In the genomic region with DNA sequence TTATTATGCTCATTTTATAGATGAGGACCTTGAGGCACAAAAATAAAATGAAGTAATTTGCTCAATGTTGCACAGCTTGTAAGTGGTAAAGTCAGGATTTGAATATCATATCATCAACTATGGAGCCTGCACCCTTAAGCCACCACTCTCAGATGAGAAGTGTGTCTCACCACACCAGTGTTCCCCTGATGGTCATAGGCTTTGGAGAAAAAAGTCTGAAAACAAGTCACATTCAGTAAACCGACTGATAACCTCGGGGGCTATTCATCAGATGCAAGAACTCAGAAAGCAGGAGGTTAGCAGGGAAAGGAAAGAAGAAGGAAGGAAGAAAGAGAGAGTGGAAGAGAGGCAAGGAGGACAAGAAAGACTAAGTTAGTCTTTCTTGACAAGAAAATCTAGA, we compare ENCODE assay signal across 25 cellular contexts. TPM values are rescaled to one million over a fixed set of nuclear protein-coding genes. Genes with fewer than 3 reads are reported as not detected.
DNase-seq lines count a peak whose midpoint lies in the region; ATAC-seq and TF ChIP-seq lines count a peak whose summit lies in the region.
"Had no signal": no experiment of that assay in that cellular context is flagged by ENCODE, and none has a peak within 500 bp of the region (broad histone marks: within the 10 kb centered on the region; RNA-seq: fewer than 3 reads in every experiment).

No MANE protein-coding gene starts in this region.

- 0 out of 2 replicates have a peak overlapping the region, but pooled peaks have one; percentile 3 for H3K4me3 ChIP-seq in DOHH2 (ENCODE audit: low read length)
- H3K4me3 ChIP-seq: cardiac muscle cell, heart right ventricle, K562, left ventricle myocardium inferior, skin epidermis had no signal

- peaks cover 57% of the 10 kb centered on the region for H3K4me1 Mint-ChIP-seq in activated T-cell treated with anti-CD3 and anti-CD28 coated beads, Interleukin-2, amount 50 U/mL, for 72 hours (ENCODE audit: low read depth)
- peaks cover 59% of the 10 kb centered on the region for H3K4me1 Mint-ChIP-seq in T-helper 1 cell treated with Interleukin-12 subunit alpha and Interleukin-12 subunit beta and Interleukin-4 antibody, amounts not matched to agents 30 μg/mL and 1 μg/mL, for 36 hours (ENCODE audit: low read depth)
- peaks cover 29 to 30% of the 10 kb centered on the region in 2 donors for H3K4me1 Mint-ChIP-seq in natural killer cell

- peak overlapping the region; percentile 82 for H3K27ac Mint-ChIP-seq in activated T-cell treated with anti-CD3 and anti-CD28 coated beads, Interleukin-2, amount 50 U/mL, for 72 hours
- H3K27ac Mint-ChIP-seq in T-helper 1 cell treated with Interleukin-12 subunit alpha and Interleukin-12 subunit beta and Interleukin-4 antibody, amounts not matched to agents 30 μg/mL and 1 μg/mL, for 36 hours = peak overlapping the region; percentile 90
- peak overlapping the region; percentile 10 to 46 for H3K27ac Mint-ChIP-seq in natural killer cell
- H3K27ac Mint-ChIP-seq: activated CD8-positive, alpha-beta T cell treated with anti-CD3 and anti-CD28 coated beads for 36 hours had no signal

- peaks cover 64% of the 10 kb centered on the region for H3K4me1 ChIP-seq in DOHH2 (ENCODE audit: control insufficient read depth, low read length)

- peaks cover 32% of the 10 kb centered on the region for H3K27me3 Mint-ChIP-seq in activated T-cell treated with anti-CD3 and anti-CD28 coated beads, Interleukin-2, amount 50 U/mL, for 72 hours (ENCODE audit: low read depth)
- H3K27me3 Mint-ChIP-seq in T-helper 1 cell treated with Interleukin-12 subunit alpha and Interleukin-12 subunit beta and Interleukin-4 antibody, amounts not matched to agents 30 μg/mL and 1 μg/mL, for 36 hours (ENCODE audit: low read depth) = peaks cover 14% of the 10 kb centered on the region
- peaks cover 16 to 17% of the 10 kb centered on the region in 2 donors for H3K27me3 Mint-ChIP-seq in natural killer cell (ENCODE audit: low read depth in 2 of 2)

- 0 out of 2 replicates have a peak overlapping the region, but pooled peaks have one; percentile 10 for H3K27ac ChIP-seq in DOHH2 (ENCODE audit: low read depth, low read length)
- H3K27ac ChIP-seq: cardiac muscle cell, dorsolateral prefrontal cortex, left ventricle myocardium inferior, neutrophil had no signal

- TF ChIP-seq CTCF in DOHH2 (IDR thresholded peaks at IDR 0.05; ENCODE audit: low read depth, low read length, poor library complexity, severe bottlenecking) = no peak
- TF ChIP-seq CTCF in natural killer cell (IDR thresholded peaks at IDR 0.05) = no peak

- H3K79me2 ChIP-seq in DOHH2 (ENCODE audit: control insufficient read depth, low read length) = no peaks in the 10 kb centered on the region

- no peaks in the 10 kb centered on the region for H4K20me1 ChIP-seq in DOHH2 (ENCODE audit: control insufficient read depth, insufficient read depth, low read depth, low read length)

- H3K9me3 Mint-ChIP-seq in activated T-cell treated with anti-CD3 and anti-CD28 coated beads, Interleukin-2, amount 50 U/mL, for 72 hours = no peaks in the 10 kb centered on the region
- no peaks in the 10 kb centered on the region for H3K9me3 Mint-ChIP-seq in T-helper 1 cell treated with Interleukin-12 subunit alpha and Interleukin-12 subunit beta and Interleukin-4 antibody, amounts not matched to agents 30 μg/mL and 1 μg/mL, for 36 hours
- H3K9me3 Mint-ChIP-seq in natural killer cell = no peaks in the 10 kb centered on the region
- H3K9me3 Mint-ChIP-seq: activated CD8-positive, alpha-beta T cell treated with anti-CD3 and anti-CD28 coated beads for 36 hours; stimulated activated naive CD8-positive, alpha-beta T cell treated with anti-CD3 and anti-CD28 coated beads, Interleukin-15, amount 100 ng/mL, for 72 hours had no signal

- H3K4me3 Mint-ChIP-seq in activated T-cell treated with anti-CD3 and anti-CD28 coated beads, Interleukin-2, amount 50 U/mL, for 72 hours = peak overlapping the region in 1 of 2 donors; percentile 56
- H3K4me3 Mint-ChIP-seq in T-helper 1 cell treated with Interleukin-12 subunit alpha and Interleukin-12 subunit beta and Interleukin-4 antibody, amounts not matched to agents 30 μg/mL and 1 μg/mL, for 36 hours = peak overlapping the region; percentile 73
- H3K4me3 Mint-ChIP-seq in natural killer cell = no peak overlapping the region
- H3K4me3 Mint-ChIP-seq: activated CD8-positive, alpha-beta T cell treated with anti-CD3 and anti-CD28 coated beads for 36 hours; stimulated activated naive CD8-positive, alpha-beta T cell treated with anti-CD3 and anti-CD28 coated beads, Interleukin-15, amount 100 ng/mL, for 72 hours had no signal

- peaks cover 5% of the 10 kb centered on the region; the same call in 1 of the 2 replicates for H3K27me3 ChIP-seq in DOHH2 (ENCODE audit: control insufficient read depth, low read length)
- H3K27me3 ChIP-seq: dorsolateral prefrontal cortex had no signal

- no peak for DNase-seq in activated T-cell treated with anti-CD3 and anti-CD28 coated beads, Interleukin-2, amount 50 U/mL, for 72 hours
- no peak for DNase-seq in activated T-cell treated with anti-CD3 and anti-CD28 coated beads, Interleukin-2, amount 50 U/mL, for 1 hour
- DNase-seq in natural killer cell (no peak), EL (no peak), NCI-H2227 treated with DMSO at 0.1 percent for 48 hours (lab: John Stamatoyannopoulos, UW) (no peak), SW 1271 (lab: John Stamatoyannopoulos, UW) (no peak)
- DNase-seq: activated CD8-positive, alpha-beta T cell treated with anti-CD3 and anti-CD28 coated beads for 36 hours; COR-L47; dorsolateral prefrontal cortex; heart right ventricle; left ventricle myocardium inferior; NCI-H1048; NCI-H2029 treated with DMSO at 0.1 percent for 48 hours; NCI-H446; stimulated activated naive CD8-positive, alpha-beta T cell treated with anti-CD3 and anti-CD28 coated beads, Interleukin-15, amount 100 ng/mL, for 72 hours; trophoblast cell had no signal

- H3K9me3 ChIP-seq in DOHH2 (ENCODE audit: control insufficient read depth, insufficient read depth, low read length) = no peaks in the 10 kb centered on the region
- H3K9me3 ChIP-seq: heart right ventricle, left ventricle myocardium inferior, neutrophil had no signal

- ATAC-seq in activated T-cell treated with anti-CD3 and anti-CD28 coated beads, Interleukin-2, amount 50 U/mL, for 72 hours (replicated peaks in 1 of 2) = no peak
- no peak for ATAC-seq in natural killer cell
- ATAC-seq: activated CD8-positive, alpha-beta T cell treated with anti-CD3 and anti-CD28 coated beads for 36 hours; heart right ventricle; K562; stimulated activated naive CD8-positive, alpha-beta T cell treated with anti-CD3 and anti-CD28 coated beads, Interleukin-15, amount 100 ng/mL, for 72 hours had no signal

- H3F3A ChIP-seq in DOHH2 (ENCODE audit: control insufficient read depth, insufficient read depth) = peaks cover 14% of the 10 kb centered on the region; the same call in 1 of the 2 replicates

- H3K36me3 ChIP-seq in DOHH2 (ENCODE audit: control insufficient read depth, low read length) = peaks cover 8% of the 10 kb centered on the region; the same call in 1 of the 2 replicates
- H3K36me3 ChIP-seq: cardiac muscle cell, heart right ventricle, left ventricle myocardium inferior, neutrophil had no signal

- intact Hi-C loops in natural killer cell (cut with micrococcal nuclease) = no loop called here

- peak overlapping the region; percentile 59 for H3K4me2 ChIP-seq in DOHH2 (ENCODE audit: low read length)

- no peaks in the 10 kb centered on the region for H3K36me3 Mint-ChIP-seq in activated T-cell treated with anti-CD3 and anti-CD28 coated beads, Interleukin-2, amount 50 U/mL, for 72 hours (ENCODE audit: insufficient read depth in 2 of 2)
- peaks cover 11% of the 10 kb centered on the region for H3K36me3 Mint-ChIP-seq in T-helper 1 cell treated with Interleukin-12 subunit alpha and Interleukin-12 subunit beta and Interleukin-4 antibody, amounts not matched to agents 30 μg/mL and 1 μg/mL, for 36 hours (ENCODE audit: low read depth)
- no peaks in the 10 kb centered on the region for H3K36me3 Mint-ChIP-seq in natural killer cell

- H3K9me2 ChIP-seq in DOHH2 (replicated peaks; ENCODE audit: control insufficient read depth, low read length) = no peaks in the 10 kb centered on the region

RNA-seq across cellular contexts. Expression of a gene that starts 2.8 kb away (rescaled TPM):
- not detected for total RNA-seq in activated T-cell treated with anti-CD3 and anti-CD28 coated beads, Interleukin-2, amount 50 U/mL, for 72 hours
- under 1 TPM in 1 of 3 donors, not detected in 2; 0.80 TPM for total RNA-seq in natural killer cell
- total RNA-seq: Daoy, H1, heart right ventricle, K562, left ventricle myocardium inferior, pulmonary artery endothelial cell had no signal

RNA-seq across cellular contexts. Expression of a gene that starts 16.7 kb away (rescaled TPM):
- total RNA-seq in activated T-cell treated with anti-CD3 and anti-CD28 coated beads, Interleukin-2, amount 50 U/mL, for 72 hours = 10 to 100 TPM; 14.2 to 16.9 TPM
- total RNA-seq in natural killer cell = 10 to 100 TPM; 14.4 to 16.7 (median 15.6) TPM

Comparison
In these comparisons a context has a peak if more than half of its experiments do, and no peak if none do; other contexts are left out.
1. H3K27ac Mint-ChIP-seq: peak in every context shown above with its lines; median percentile 90 in T-helper 1 cell treated with Interleukin-12 subunit alpha and Interleukin-12 subunit beta and Interleukin-4 antibody, amounts not matched to agents 30 μg/mL and 1 μg/mL, for 36 hours; 82 in activated T-cell treated with anti-CD3 and anti-CD28 coated beads, Interleukin-2, amount 50 U/mL, for 72 hours; 28 in natural killer cell.